1 cellular context compared by ENCODE assay signal in genomic region chr12:55001198-55001827, GRCh38.
TF ChIP-seq lines count a peak whose summit lies in the region.

No MANE protein-coding gene starts in this region.

TF ChIP-seq in SK-N-SH, 30 proteins besides CTCF, POLR2A, EP300 and RAD21 (continued from another document):
- TF ChIP-seq REST (IDR thresholded peaks at IDR 0.05; ENCODE audit: low read depth, low read length), result no peak
- TF ChIP-seq EZH2phosphoT487 (IDR thresholded peaks at IDR 0.05; ENCODE audit: borderline replicate concordance, low read depth), result no peak
- TF ChIP-seq TCF12 (IDR thresholded peaks at IDR 0.05), result no peak
- TF ChIP-seq FOXM1 (IDR thresholded peaks at IDR 0.05; ENCODE audit: low read depth), result no peak
- TF ChIP-seq MEF2A (IDR thresholded peaks at IDR 0.05; ENCODE audit: borderline replicate concordance, low read depth), result no peak
- no peak for TF ChIP-seq TAF1 (IDR thresholded peaks at IDR 0.05; ENCODE audit: borderline replicate concordance, low read depth, low read length)
